9 cellular contexts compared by ENCODE assay signal in genomic region chr2:143034292-143035074, GRCh38.
DNase-seq lines count a peak whose midpoint lies in the region; ATAC-seq and TF ChIP-seq lines count a peak whose summit lies in the region.
"Had no signal": no experiment of that assay in that cellular context is flagged by ENCODE, and none has a peak within 500 bp of the region (broad histone marks: within the 10 kb centered on the region; RNA-seq: fewer than 3 reads in every experiment).

No MANE protein-coding gene starts in this region.

- TF ChIP-seq POLR2A in gastrocnemius medialis (IDR thresholded peaks at IDR 0.05): no peak

- intact Hi-C loops in left cardiac atrium (cut with DNase I): loop anchor here in 1 of 2 donors (10.0 kb wide), 1 partner anchor 220 kb away; no protein-coding TSS in a partner anchor
- intact Hi-C loops in gastrocnemius medialis (cut with DNase I; ENCODE audit: low total_unique reads): loop anchor here (5.0 kb wide), 1 partner anchor 223 kb away; no protein-coding TSS in a partner anchor

- H3K9me3 Mint-ChIP-seq in activated naive CD8-positive, alpha-beta T cell treated with anti-CD3 and anti-CD28 coated beads, Interleukin-2, amount 10 ng/mL, durations not matched to agents 7 days and 5 days: no peaks in the 10 kb centered on the region

- no peaks in the 10 kb centered on the region for H3K9me3 ChIP-seq in gastrocnemius medialis

- POLR2A ChIA-PET in activated naive CD8-positive, alpha-beta T cell treated with anti-CD3 and anti-CD28 coated beads, Interleukin-2, amount 10 ng/mL, durations not matched to agents 7 days and 5 days (lab: Charles Lee): interaction anchor here (0.5 kb wide), 1 partner anchor 228 kb away, joined by 3 read pairs; no protein-coding TSS in a partner anchor

- H3K27ac ChIP-seq in gastrocnemius medialis: no peak overlapping the region
- H3K27ac ChIP-seq: BLaER1 treated with 17β-estradiol and CSF1 and Interleukin-3, amounts not matched to agents 10 nM and 100 nM had no signal

- no peaks in the 10 kb centered on the region for H3K36me3 ChIP-seq in gastrocnemius medialis

- peak; percentile 59 for DNase-seq in activated gamma-delta T cell treated with Interleukin-2 at 50 U/mL for 16 hours
- no peak for DNase-seq in activated gamma-delta T cell (lab: John Stamatoyannopoulos, UW)
- DNase-seq in NCI-H1105 (lab: John Stamatoyannopoulos, UW): peak; percentile 69
- DNase-seq in SK-N-DZ (ENCODE audit: low spot score): peak; percentile 80
- DNase-seq in activated naive CD8-positive, alpha-beta T cell treated with anti-CD3 and anti-CD28 coated beads, Interleukin-2, amount 10 ng/mL, durations not matched to agents 7 days and 5 days: no peak
- peak; percentile 37 for DNase-seq in left cardiac atrium
- peak in 1 of 2 donors; percentile 17 for DNase-seq in gastrocnemius medialis

- H3K4me1 ChIP-seq in gastrocnemius medialis: no peaks in the 10 kb centered on the region

- H3K4me3 Mint-ChIP-seq in activated naive CD8-positive, alpha-beta T cell treated with anti-CD3 and anti-CD28 coated beads, Interleukin-2, amount 10 ng/mL, durations not matched to agents 7 days and 5 days: no peak overlapping the region

- H3K4me1 Mint-ChIP-seq in activated naive CD8-positive, alpha-beta T cell treated with anti-CD3 and anti-CD28 coated beads, Interleukin-2, amount 10 ng/mL, durations not matched to agents 7 days and 5 days: peaks cover 9% of the 10 kb centered on the region

- H3K36me3 Mint-ChIP-seq in activated naive CD8-positive, alpha-beta T cell treated with anti-CD3 and anti-CD28 coated beads, Interleukin-2, amount 10 ng/mL, durations not matched to agents 7 days and 5 days: peaks cover 2% of the 10 kb centered on the region

- H3K27me3 ChIP-seq in gastrocnemius medialis: no peaks in the 10 kb centered on the region
- H3K27me3 ChIP-seq: BLaER1 treated with 17β-estradiol and CSF1 and Interleukin-3, amounts not matched to agents 10 nM and 100 nM had no signal

- H3K4me3 ChIP-seq in gastrocnemius medialis: no peak overlapping the region
- H3K4me3 ChIP-seq: BLaER1 treated with 17β-estradiol and CSF1 and Interleukin-3, amounts not matched to agents 10 nM and 100 nM had no signal

- H3K27ac Mint-ChIP-seq in activated naive CD8-positive, alpha-beta T cell treated with anti-CD3 and anti-CD28 coated beads, Interleukin-2, amount 10 ng/mL, durations not matched to agents 7 days and 5 days: no peak overlapping the region

- peak; percentile 57 to 91 (median 81) for TF ChIP-seq CTCF in gastrocnemius medialis (IDR thresholded peaks at IDR 0.05 in 4 of 5, conservative IDR thresholded peaks at IDR 0.05 in 1 of 5)

- peaks cover 4% of the 10 kb centered on the region for H3K27me3 Mint-ChIP-seq in activated naive CD8-positive, alpha-beta T cell treated with anti-CD3 and anti-CD28 coated beads, Interleukin-2, amount 10 ng/mL, durations not matched to agents 7 days and 5 days

- peak; percentile 91 for ATAC-seq in HG02763 (IDR thresholded peaks at IDR 0.05; ENCODE audit: unreplicated experiment)
- ATAC-seq in activated naive CD8-positive, alpha-beta T cell treated with anti-CD3 and anti-CD28 coated beads, Interleukin-2, amount 10 ng/mL, durations not matched to agents 7 days and 5 days (ENCODE audit: low read depth): peak; percentile 83
- peak; percentile 76 to 77 for ATAC-seq in left cardiac atrium
- ATAC-seq in gastrocnemius medialis: peak; percentile 83 to 89

- in situ Hi-C loops in gastrocnemius medialis (cut with MboI; ENCODE audit: low sequenced_read_pairs in 4 of 4): no loop called here

Comparison
In these comparisons a context has a peak if more than half of its experiments do, and no peak if none do; other contexts are left out.
1. DNase-seq: peak in activated gamma-delta T cell treated with Interleukin-2 at 50 U/mL for 16 hours (single experiment), NCI-H1105 (single experiment), SK-N-DZ (single experiment) and left cardiac atrium (single experiment); none in activated gamma-delta T cell (single experiment) and activated naive CD8-positive, alpha-beta T cell treated with anti-CD3 and anti-CD28 coated beads, Interleukin-2, amount 10 ng/mL, durations not matched to agents 7 days and 5 days (single experiment).
2. Peak in every context shown above with its lines, with median percentiles within 50 percentile points of each other: ATAC-seq.